Comparison of ENCODE assay signal across 8 cellular contexts in the genomic region with DNA sequence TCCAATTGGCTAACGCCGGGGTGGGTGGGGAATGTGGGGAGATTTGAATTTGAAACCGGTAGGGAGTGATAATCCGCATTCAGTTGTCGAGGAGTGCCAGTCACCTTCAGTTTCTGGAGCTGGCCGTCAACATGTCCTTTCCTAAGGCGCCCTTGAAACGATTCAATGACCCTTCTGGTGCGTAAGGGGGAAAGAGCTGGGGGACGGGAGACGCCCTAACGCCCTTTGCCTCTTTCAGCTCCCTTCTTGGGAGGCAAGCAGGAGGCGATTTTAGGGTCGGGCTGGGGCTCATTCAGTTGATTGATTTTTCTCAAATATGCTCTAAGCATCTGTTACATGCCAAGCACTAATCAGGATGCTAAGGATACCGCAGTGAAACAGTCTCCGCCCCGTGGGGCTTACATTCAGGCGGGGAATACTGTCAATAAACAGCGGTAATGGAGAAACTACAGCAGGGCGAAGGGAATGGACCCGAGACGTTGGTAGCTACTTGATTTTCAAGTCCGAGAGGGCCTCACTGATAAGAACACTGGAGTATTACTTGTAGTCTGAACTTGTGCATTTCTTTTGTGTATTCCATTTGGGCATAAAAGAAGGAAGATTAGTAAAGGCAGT. TPM values are rescaled to one million over a fixed set of nuclear protein-coding genes. Genes with fewer than 3 reads are reported as not detected.
DNase-seq lines count a peak whose midpoint lies in the region; ATAC-seq, FAIRE-seq and TF ChIP-seq lines count a peak whose summit lies in the region.

A gene with protein sequence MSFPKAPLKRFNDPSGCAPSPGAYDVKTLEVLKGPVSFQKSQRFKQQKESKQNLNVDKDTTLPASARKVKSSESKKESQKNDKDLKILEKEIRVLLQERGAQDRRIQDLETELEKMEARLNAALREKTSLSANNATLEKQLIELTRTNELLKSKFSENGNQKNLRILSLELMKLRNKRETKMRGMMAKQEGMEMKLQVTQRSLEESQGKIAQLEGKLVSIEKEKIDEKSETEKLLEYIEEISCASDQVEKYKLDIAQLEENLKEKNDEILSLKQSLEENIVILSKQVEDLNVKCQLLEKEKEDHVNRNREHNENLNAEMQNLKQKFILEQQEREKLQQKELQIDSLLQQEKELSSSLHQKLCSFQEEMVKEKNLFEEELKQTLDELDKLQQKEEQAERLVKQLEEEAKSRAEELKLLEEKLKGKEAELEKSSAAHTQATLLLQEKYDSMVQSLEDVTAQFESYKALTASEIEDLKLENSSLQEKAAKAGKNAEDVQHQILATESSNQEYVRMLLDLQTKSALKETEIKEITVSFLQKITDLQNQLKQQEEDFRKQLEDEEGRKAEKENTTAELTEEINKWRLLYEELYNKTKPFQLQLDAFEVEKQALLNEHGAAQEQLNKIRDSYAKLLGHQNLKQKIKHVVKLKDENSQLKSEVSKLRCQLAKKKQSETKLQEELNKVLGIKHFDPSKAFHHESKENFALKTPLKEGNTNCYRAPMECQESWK (plus strand): TSS at position 71 of the 615 bp plus-strand sequence. CDS start 61 bp downstream, at position 132.

- TSS peak; percentile 96 for BruUV-seq in GM12878 (replicated peaks; lab: Mats Ljungman, UMichigan)

- H3K4me3 ChIP-seq in BE2C (ENCODE audit: low read depth, low read length) (peak within 1 kb of the TSS; percentile 85), GM12878 (peak within 1 kb of the TSS; percentile 91), lung (peak within 1 kb of the TSS; percentile 65)

- SMC1A ChIA-PET in GM12878 (lab: Charles Lee; ENCODE audit: uncharacterized antibody, unreplicated experiment): interaction anchor here (0.9 to 9.3 kb wide), 11 partner anchors 11 to 46 kb away, joined by 3 to 142 read pairs (median 3); partner anchors contain the start of genes CCNG1 and MAT2B

- peak within 1 kb of the TSS; percentile 96 for H3K9ac ChIP-seq in GM12878 (ENCODE audit: control insufficient read depth, insufficient read depth, low read length)

- H3K27me3 ChIP-seq in BE2C: no peaks in the 10 kb centered on the region
- no peaks in the 10 kb centered on the region for H3K27me3 ChIP-seq in GM12878 (replicated peaks in 1 of 2; ENCODE audit: control insufficient read depth in 2 of 2, insufficient read depth in 2 of 2, low read length in 1 of 2)
- no peaks in the 10 kb centered on the region for H3K27me3 ChIP-seq in lung (ENCODE audit: control insufficient read depth, insufficient read depth)

- peak; percentile 3 for ATAC-seq in GM12878
- ATAC-seq in lung (ENCODE audit: insufficient read depth, low FRiP score): no peak
- no peak for ATAC-seq in GM21786 (IDR thresholded peaks at IDR 0.05; ENCODE audit: unreplicated experiment)

- POLR2A ChIA-PET in GM12878 (lab: Charles Lee): interaction anchor here (0.7 to 9.1 kb wide), 9 partner anchors 9 to 47 kb away, joined by 3 to 181 read pairs (median 9); partner anchors contain the start of genes CCNG1 and MAT2B

- H3K27ac ChIP-seq in GM12878 (ENCODE audit: control insufficient read depth, insufficient read depth) (peak within 1 kb of the TSS; percentile 99), lung (ENCODE audit: low read depth in 1 of 2, low read length in 1 of 2) (peak within 1 kb of the TSS; percentile 91 to 99)

- FAIRE-seq in GM12891 (lab: Jason Lieb, UNC): peak; percentile 13
- FAIRE-seq in GM12878 (lab: Jason Lieb, UNC): no peak

- no peak for TF ChIP-seq RAD21 in GM12878 (IDR thresholded peaks at IDR 0.05; ENCODE audit: insufficient read depth, low read depth, low read length)

- H4K20me1 ChIP-seq in GM12878 (ENCODE audit: control insufficient read depth, insufficient read depth): no peaks in the 10 kb centered on the region

- H3K36me3 ChIP-seq in BE2C: no peaks in the 10 kb centered on the region; the same call in 1 of the 2 replicates
- no peaks in the 10 kb centered on the region; a peak in 1 of 4 replicates for H3K36me3 ChIP-seq in GM12878 (ENCODE audit: control insufficient read depth in 2 of 2, insufficient read depth in 2 of 2, low read length in 1 of 2)
- peaks cover 0 to 3% of the 10 kb centered on the region in 2 donors for H3K36me3 ChIP-seq in lung (ENCODE audit: control insufficient read depth in 2 of 2, insufficient read depth in 2 of 2, low read length in 2 of 2)

- RAD21 ChIA-PET in GM12878 (lab: Charles Lee; ENCODE audit: unreplicated experiment): interaction anchor here (0.9 to 6.2 kb wide), 5 partner anchors 21 to 75 kb away, joined by 3 to 78 read pairs (median 3); partner anchors contain the start of genes CCNG1 and MAT2B

- TF ChIP-seq CTCF in BE2C (IDR thresholded peaks at IDR 0.05; ENCODE audit: low read depth, low read length) (no peak), GM12878 (IDR thresholded peaks at IDR 0.05 in 2 of 3, conservative IDR thresholded peaks at IDR 0.05 in 1 of 3; ENCODE audit: control insufficient read depth in 2 of 3, extremely low read depth in 1 of 3, insufficient read depth in 1 of 3, low read depth in 3 of 3, low read length in 3 of 3) (no peak), lung (IDR thresholded peaks at IDR 0.05; ENCODE audit: control extremely low read depth, extremely low read depth) (no peak)

- no peak for TF ChIP-seq EP300 in GM12878 (IDR thresholded peaks at IDR 0.05; ENCODE audit: borderline replicate concordance in 1 of 2, control insufficient read depth in 1 of 2, low read depth in 2 of 2, low read length in 2 of 2)

- no peaks in the 10 kb centered on the region for H3K4me1 ChIP-seq in BE2C
- H3K4me1 ChIP-seq in GM12878 (ENCODE audit: control insufficient read depth, insufficient read depth, low read length): no peaks in the 10 kb centered on the region; the same call in 1 of the 2 replicates
- peaks cover 2% of the 10 kb centered on the region in 2 donors for H3K4me1 ChIP-seq in lung (ENCODE audit: control insufficient read depth in 2 of 2, insufficient read depth in 2 of 2, low read length in 2 of 2)

- H3K4me2 ChIP-seq in GM12878 (ENCODE audit: control insufficient read depth, insufficient read depth): peak within 1 kb of the TSS; percentile 68

- WGBS in GM12878 (ENCODE audit: insufficient coverage, insufficient replicate concordance, low lambda C conversion rate, missing lambda C conversion rate): under 1% methylated on average over 23 of the region's 23 CpGs
- 0 to 1% methylated on average over 23 of the region's 23 CpGs for WGBS in lung, 2 donors

- intact Hi-C loops in GM12878 (cut with micrococcal nuclease; ENCODE audit: unreplicated experiment): loop anchor here (1.0 kb wide), 2 partner anchors 23 to 45 kb away; partner anchors contain the start of genes CCNG1 and MAT2B

- H3K79me2 ChIP-seq in GM12878 (ENCODE audit: control insufficient read depth, insufficient read depth, low read length): peaks cover 76% of the 10 kb centered on the region

- DNase-seq in BE2C (peak; percentile 36), GM12891 (ENCODE audit: insufficient read length, low spot score) (no peak), NCI-H345 (lab: John Stamatoyannopoulos, UW) (peak; percentile 73), GM12878 (ENCODE audit: low read depth, low spot score) (no peak), lung (ENCODE audit: low spot score) (no peak), AML-193 (lab: John Stamatoyannopoulos, UW) (no peak), NOMO-1 treated with DMSO at 0.1 percent for 48 hours (lab: John Stamatoyannopoulos, UW; ENCODE audit: unreplicated experiment) (no peak)

- peak within 1 kb of the TSS; percentile 99 for H2AFZ ChIP-seq in GM12878 (ENCODE audit: control insufficient read depth, low read depth, low read length)

- CTCF ChIA-PET in GM12878 (lab: Yijun Ruan, JAX): interaction anchor here (0.6 to 6.6 kb wide), 6 partner anchors 13 to 52 kb away, joined by 3 to 74 read pairs (median 8); partner anchors contain the start of gene CCNG1

- in situ Hi-C loops in GM12878 (cut with MboI): no loop called here

- TF ChIP-seq POLR2A in GM12891 (IDR thresholded peaks at IDR 0.05; ENCODE audit: low read depth, low read length) (peak; percentile 83), GM12878 (IDR thresholded peaks at IDR 0.05; ENCODE audit: low read depth, low read length) (peak; percentile 64; the same call in 1 of the 2 replicates)

- H3K9me3 ChIP-seq in BE2C (no peaks in the 10 kb centered on the region), GM12878 (replicated peaks; ENCODE audit: control insufficient read depth, insufficient read depth, low read length) (no peaks in the 10 kb centered on the region), lung (ENCODE audit: control insufficient read depth in 2 of 2, insufficient read depth in 1 of 2, low read length in 1 of 2) (no peaks in the 10 kb centered on the region)

TF ChIP-seq in GM12891, 5 proteins besides CTCF, POLR2A, EP300 and RAD21 (continues in another document):
- TF ChIP-seq TAF1 (IDR thresholded peaks at IDR 0.05; ENCODE audit: low read depth, low read length) (no peak), PAX5 (IDR thresholded peaks at IDR 0.05; ENCODE audit: insufficient read depth, low read length, severe bottlenecking) (no peak), POU2F2 (IDR thresholded peaks at IDR 0.05; ENCODE audit: low read depth, low read length) (0 out of 2 replicates have a peak, but pooled peaks have one; percentile 13)

TF ChIP-seq in GM12878, 131 proteins besides CTCF, POLR2A, EP300 and RAD21 (continues in another document):
- TF ChIP-seq PAX5 (IDR thresholded peaks at IDR 0.05; ENCODE audit: borderline replicate concordance, low read depth, low read length): no peak
- no peak for TF ChIP-seq RB1 (IDR thresholded peaks at IDR 0.05; ENCODE audit: borderline replicate concordance)
- TF ChIP-seq TARDBP (IDR thresholded peaks at IDR 0.05; ENCODE audit: borderline replicate concordance): no peak
- no peak for TF ChIP-seq SMC3 (IDR thresholded peaks at IDR 0.05; ENCODE audit: borderline replicate concordance, low read length)

RNA-seq across cellular contexts. Expression of the gene that starts here (rescaled TPM):
- polyA plus RNA-seq in BE2C (2012; ENCODE audit: insufficient read depth, insufficient read length, low read depth): 3.2 TPM
- 31.1 TPM for polyA plus RNA-seq in GM12891 (2012; ENCODE audit: low read depth, missing spikeins)
- 24.5 and 26.0 TPM in 2 replicates for total RNA-seq in GM12878 (2013; cell fraction: nucleolus; rRNA removed)
- total RNA-seq in GM12878 (2014; rRNA removed) (55.2 and 75.9 TPM in 2 replicates), GM12878 (2014; rRNA removed; fragmentation: Illumina TruSeq; extraction: Trizol) (96.7 and 101 TPM in 2 replicates), GM12878 (2021) (52.6 and 59.3 TPM in 2 replicates), lung (1 to 10 TPM; 1.2 to 9.5 TPM)
- 13.8 TPM for polyA plus RNA-seq in GM12878 (2011; ENCODE audit: low read depth)
- polyA plus RNA-seq in GM12878 (2011; rRNA removed) (63.9 and 131 TPM in 2 replicates), GM12878 (2014; fragmentation: Illumina TruSeq; extraction: Trizol) (93.0 and 111 TPM in 2 replicates), GM12878 (2014; fragmentation: Nextera tagmentation; extraction: Ambion mirVana) (10 to 100 TPM; 58.1 to 64.4 TPM), GM12878 (2014; rRNA removed) (36.1 and 44.1 TPM in 2 replicates), GM12878 (2016; fragmentation: Nextera tagmentation; extraction: Ambion mirVana) (100 to 1,000 TPM; 117 to 122 TPM), lung (1 to 10 TPM; 1.1 to 1.7 TPM)
- 16.7 and 19.6 TPM in 2 replicates for polyA plus RNA-seq in GM12878 (2011; cell fraction: cytosol; rRNA removed)
- polyA plus RNA-seq in GM12878 (2011; cell fraction: nucleus; rRNA removed): 34.3 and 53.5 TPM in 2 replicates
- polyA plus RNA-seq in GM12878 (2012): 18.8 and 33.5 TPM in 2 replicates
- polyA minus RNA-seq in GM12878 (2011; rRNA and poly(A)+ RNA removed): 22.7 and 22.8 TPM in 2 replicates
- polyA minus RNA-seq in GM12878 (2011; cell fraction: cytosol; rRNA and poly(A)+ RNA removed): 10.8 and 14.7 TPM in 2 replicates
- 14.3 and 16.6 TPM in 2 replicates for polyA minus RNA-seq in GM12878 (2011; cell fraction: nucleus; rRNA and poly(A)+ RNA removed)

Comparison
In these comparisons a context has a peak if more than half of its experiments do, and no peak if none do; other contexts are left out.
1. RNA of the gene that starts here (polyA plus RNA-seq): 13.8 to 131 TPM in GM12878; 1.1 to 1.7 TPM in lung; every median in the first group is over 4 times any median in the second.
2. DNase-seq: peak in BE2C (single experiment) and NCI-H345 (single experiment); none in GM12891 (single experiment), GM12878 (single experiment), lung (single experiment), AML-193 (0 of 2) and NOMO-1 treated with DMSO at 0.1 percent for 48 hours (single experiment).
3. Peak in every context shown above with its lines, with median percentiles within 50 percentile points of each other: H3K4me3 ChIP-seq.